16 cellular contexts compared by ENCODE assay signal in the genomic region with DNA sequence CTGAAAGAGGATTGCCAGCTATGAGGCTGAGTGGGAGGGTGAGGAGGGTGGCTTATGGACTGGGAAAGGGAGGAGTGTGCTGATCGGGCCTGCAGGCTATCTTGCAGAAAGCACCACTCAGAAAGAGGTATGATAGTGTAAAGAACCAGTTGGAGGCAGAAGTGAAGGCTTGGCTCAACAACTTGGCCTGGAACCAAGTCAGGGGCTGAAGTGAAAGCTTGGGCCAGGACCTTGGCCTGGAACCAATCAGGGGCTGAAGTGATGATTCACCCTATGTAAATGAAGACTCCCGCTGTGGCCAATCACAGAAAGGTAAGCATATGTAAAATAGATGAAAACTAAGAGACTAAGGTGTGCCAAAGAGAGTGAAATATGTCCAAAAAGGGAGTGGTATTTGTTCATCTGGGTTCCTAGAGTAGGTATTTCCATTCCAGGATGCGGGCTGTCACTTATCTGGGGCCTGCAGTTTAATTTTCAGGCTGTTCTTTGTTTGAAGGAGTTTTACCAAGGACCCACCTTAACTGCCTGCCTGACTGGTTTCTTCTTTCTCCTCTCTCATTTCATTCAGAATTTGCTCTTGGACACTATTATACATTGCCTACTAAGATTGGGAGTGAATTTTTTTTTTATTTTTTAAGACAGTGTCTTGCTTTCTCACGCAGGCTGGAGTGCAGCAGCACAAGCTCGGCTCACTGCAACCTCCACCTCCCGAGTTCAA. TPM values are rescaled to one million over a fixed set of nuclear protein-coding genes. Genes with fewer than 3 reads are reported as not detected.
DNase-seq lines count a peak whose midpoint lies in the region; TF ChIP-seq lines count a peak whose summit lies in the region.
"Had no signal": no experiment of that assay in that cellular context is flagged by ENCODE, and none has a peak within 500 bp of the region (broad histone marks: within the 10 kb centered on the region; RNA-seq: fewer than 3 reads in every experiment).

No MANE protein-coding gene starts in this region.

- no peak overlapping the region for H3K27ac ChIP-seq in osteoblast (ENCODE audit: low read depth, low read length)
- H3K27ac ChIP-seq: esophagus squamous epithelium, left ventricle myocardium inferior, PC-9, right atrium auricular region, tibial nerve had no signal

- peak; percentile 80 for DNase-seq in OCI-M1 (lab: John Stamatoyannopoulos, UW)
- DNase-seq in dermis blood vessel endothelial cell = peak; percentile 50
- DNase-seq in osteoblast (ENCODE audit: insufficient read length, low spot score, missing footprints) = peak; percentile 38
- DNase-seq in retina = no peak
- DNase-seq in NCI-H1048 (lab: John Stamatoyannopoulos, UW) = no peak
- DNase-seq in osteocyte (ENCODE audit: extremely low spot score, unreplicated experiment) = no peak
- DNase-seq: cerebellar nuclear complex, esophagus squamous epithelium, hypothalamus, left ventricle myocardium inferior, natural killer cell, SW 1271 had no signal

- peaks cover 9% of the 10 kb centered on the region for H3K4me1 ChIP-seq in osteoblast (ENCODE audit: insufficient read depth, low read length)

- no peaks in the 10 kb centered on the region for H3K9me3 ChIP-seq in osteoblast (ENCODE audit: low read depth, low read length)
- H3K9me3 ChIP-seq: right atrium auricular region, tibial nerve had no signal

- no peaks in the 10 kb centered on the region for H3K27me3 ChIP-seq in osteoblast (ENCODE audit: insufficient read depth, low read length)
- H3K27me3 ChIP-seq: esophagus squamous epithelium, right atrium auricular region, tibial nerve had no signal

- TF ChIP-seq CTCF in osteoblast (IDR thresholded peaks at IDR 0.05; ENCODE audit: extremely low read depth, low read depth, low read length) (no peak), osteocyte (IDR thresholded peaks at IDR 0.05) (no peak)

- H3K36me3 Mint-ChIP-seq in osteocyte (ENCODE audit: unreplicated experiment) = no peaks in the 10 kb centered on the region
- H3K36me3 Mint-ChIP-seq: natural killer cell had no signal

- H3K4me3 Mint-ChIP-seq in osteocyte (ENCODE audit: unreplicated experiment) = no peak overlapping the region
- H3K4me3 Mint-ChIP-seq: natural killer cell had no signal

- no peak overlapping the region for H3K4me3 ChIP-seq in osteoblast (ENCODE audit: insufficient read depth, low read length)
- H3K4me3 ChIP-seq: esophagus squamous epithelium, left ventricle myocardium inferior, PC-9, right atrium auricular region, tibial nerve had no signal

- no peak for TF ChIP-seq RAD21 in Ishikawa (IDR thresholded peaks at IDR 0.05; ENCODE audit: low read depth)

- no peaks in the 10 kb centered on the region for H3K27me3 Mint-ChIP-seq in osteocyte (ENCODE audit: unreplicated experiment)

- H3K27ac Mint-ChIP-seq in osteocyte (ENCODE audit: unreplicated experiment) = no peak overlapping the region
- H3K27ac Mint-ChIP-seq: natural killer cell had no signal

- no peaks in the 10 kb centered on the region for H3K36me3 ChIP-seq in osteoblast (ENCODE audit: insufficient read depth, low read length)
- H3K36me3 ChIP-seq: esophagus squamous epithelium, left ventricle myocardium inferior, right atrium auricular region, tibial nerve had no signal

- no peak overlapping the region for H3K4me2 ChIP-seq in osteoblast (ENCODE audit: insufficient read depth, low read length)
- H3K4me2 ChIP-seq: PC-9 had no signal

- no peaks in the 10 kb centered on the region for H3K9me3 Mint-ChIP-seq in osteocyte (ENCODE audit: unreplicated experiment)
- H3K9me3 Mint-ChIP-seq: natural killer cell had no signal

- no peak overlapping the region for H2AFZ ChIP-seq in osteoblast (ENCODE audit: low read length)
- H2AFZ ChIP-seq: PC-9 had no signal

- no peaks in the 10 kb centered on the region for H4K20me1 ChIP-seq in osteoblast (ENCODE audit: insufficient read depth, low read length)

- no peaks in the 10 kb centered on the region for H3K79me2 ChIP-seq in osteoblast (ENCODE audit: insufficient read depth, low read length)

- TF ChIP-seq EP300 in Ishikawa (IDR thresholded peaks at IDR 0.05; ENCODE audit: borderline replicate concordance) = no peak

- peaks cover 7% of the 10 kb centered on the region for H3K4me1 Mint-ChIP-seq in osteocyte (ENCODE audit: unreplicated experiment)

TF ChIP-seq in Ishikawa, 13 proteins besides CTCF, POLR2A, EP300 and RAD21:
- TF ChIP-seq NFIC (IDR thresholded peaks at IDR 0.05) = peak; percentile 93
- peak; percentile 25; the same call in 1 of the 2 replicates for TF ChIP-seq TCF12 (IDR thresholded peaks at IDR 0.05; ENCODE audit: low read depth)
- TF ChIP-seq EGR1 (IDR thresholded peaks at IDR 0.05) = no peak
- TF ChIP-seq TEAD4 (IDR thresholded peaks at IDR 0.05) = 0 out of 2 replicates have a peak, but pooled peaks have one; percentile 12
- TF ChIP-seq, protein P1, sequence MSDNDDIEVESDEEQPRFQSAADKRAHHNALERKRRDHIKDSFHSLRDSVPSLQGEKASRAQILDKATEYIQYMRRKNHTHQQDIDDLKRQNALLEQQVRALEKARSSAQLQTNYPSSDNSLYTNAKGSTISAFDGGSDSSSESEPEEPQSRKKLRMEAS (IDR thresholded peaks at IDR 0.05) = 0 out of 2 replicates have a peak, but pooled peaks have one; percentile 10
- no peak for TF ChIP-seq CREB1 (IDR thresholded peaks at IDR 0.05; ENCODE audit: low read depth)
- TF ChIP-seq CEBPB (IDR thresholded peaks at IDR 0.05) = no peak

RNA-seq across cellular contexts. Expression of a gene that starts 5.1 kb away (rescaled TPM):
- total RNA-seq in dermis blood vessel endothelial cell = 68.8 and 73.3 TPM in 2 replicates
- 22.4 and 24.2 TPM in 2 replicates for total RNA-seq in osteoblast
- 36.7 and 37.9 TPM in 2 replicates for total RNA-seq in osteocyte

RNA-seq across cellular contexts. Expression of a gene that starts 20.3 kb away (rescaled TPM):
- total RNA-seq in dermis blood vessel endothelial cell (5.3 TPM in 2 replicates), osteoblast (28.3 and 42.0 TPM in 2 replicates), osteocyte (8.1 and 10.2 TPM in 2 replicates)
- total RNA-seq: natural killer cell had no signal

RNA-seq across cellular contexts. Expression of a gene that starts 24.9 kb away (rescaled TPM):
- total RNA-seq in dermis blood vessel endothelial cell = 45.5 and 55.3 TPM in 2 replicates
- total RNA-seq in osteoblast = 43.3 and 43.8 TPM in 2 replicates
- total RNA-seq in osteocyte = 66.9 and 74.1 TPM in 2 replicates

RNA-seq across cellular contexts. Expression of a gene that starts 47.2 kb away (rescaled TPM):
- total RNA-seq in dermis blood vessel endothelial cell (322 and 414 TPM in 2 replicates), osteoblast (362 and 375 TPM in 2 replicates), osteocyte (272 and 280 TPM in 2 replicates)

Comparison
In these comparisons a context has a peak if more than half of its experiments do, and no peak if none do; other contexts are left out.
1. DNase-seq: peak in OCI-M1 (single experiment), dermis blood vessel endothelial cell (single experiment) and osteoblast (single experiment); none in retina (single experiment), NCI-H1048 (single experiment) and osteocyte (single experiment).